In genomic region chr5:135337064-135337463, GRCh38 we compare ENCODE assay signal across 1 cellular context.
TF ChIP-seq lines count a peak whose summit lies in the region.

No MANE protein-coding gene starts in this region.

TF ChIP-seq in SK-N-SH, 30 proteins besides CTCF, POLR2A, EP300 and RAD21 (continued from another document):
- TF ChIP-seq ZBTB33 (IDR thresholded peaks at IDR 0.05; ENCODE audit: borderline replicate concordance, low read depth) (no peak), YY1 (IDR thresholded peaks at IDR 0.05; ENCODE audit: low read depth) (no peak), FOXJ3 (CRISPR knock-in tag; IDR thresholded peaks at IDR 0.05) (no peak)
